In the genomic region with DNA sequence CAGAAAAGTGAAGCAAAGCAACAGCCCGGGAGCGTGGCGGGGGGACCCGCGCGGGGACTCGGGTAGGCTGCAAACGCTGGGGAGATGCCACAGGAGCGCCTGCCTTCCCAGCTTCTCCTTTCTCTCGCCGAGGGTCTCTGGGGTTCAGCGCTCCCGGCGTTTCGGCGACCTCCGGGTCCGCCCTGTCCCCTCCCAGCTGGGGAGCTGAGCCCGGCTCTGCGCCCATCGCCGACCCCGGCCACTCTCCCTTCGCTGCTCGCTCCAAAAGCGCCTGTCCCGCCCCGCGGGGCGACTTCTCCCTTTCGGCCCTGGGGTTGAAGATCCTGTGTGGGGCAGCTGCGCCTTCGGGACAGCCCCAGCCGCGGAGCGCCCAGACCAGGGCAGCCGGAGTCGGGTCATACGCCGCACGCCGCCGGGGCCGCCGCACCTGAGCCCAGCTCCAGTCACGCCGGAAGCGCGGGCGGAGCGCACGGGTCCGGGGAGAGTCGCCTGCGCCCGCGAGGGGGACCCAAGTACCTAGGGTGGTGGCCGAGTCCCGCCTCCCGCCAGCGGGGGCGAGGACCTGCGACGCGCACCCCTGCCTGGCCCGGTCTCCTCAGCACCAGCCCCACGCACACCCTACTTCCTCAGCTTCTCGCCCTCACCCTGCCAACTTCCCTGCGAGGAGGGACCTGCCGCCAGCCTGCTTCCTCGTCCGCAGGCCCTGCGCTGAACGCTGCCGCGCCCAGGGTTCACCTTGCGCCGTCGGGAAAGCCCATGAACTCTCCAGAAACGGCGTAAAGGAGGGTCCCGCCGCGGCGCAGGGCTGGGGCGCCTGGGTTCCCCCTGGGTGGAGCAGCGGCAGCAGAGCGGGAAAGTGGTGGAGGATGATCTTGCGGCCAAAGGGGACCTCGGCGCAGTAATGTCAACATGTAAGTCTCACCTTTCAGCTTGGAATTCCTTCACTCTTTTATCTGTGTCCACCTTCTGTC, we compare ENCODE assay signal across 1 cellular context.
TF ChIP-seq lines count a peak whose summit lies in the region.

Gene ADGRG6 (plus strand): TSS at position 587 of the 971 bp plus-strand sequence. CDS start 323 bp downstream, at position 910.

TF ChIP-seq in HepG2, 621 proteins besides CTCF, POLR2A, EP300 and RAD21 (continued from another document and continues in another):
- TF ChIP-seq, protein P1, sequence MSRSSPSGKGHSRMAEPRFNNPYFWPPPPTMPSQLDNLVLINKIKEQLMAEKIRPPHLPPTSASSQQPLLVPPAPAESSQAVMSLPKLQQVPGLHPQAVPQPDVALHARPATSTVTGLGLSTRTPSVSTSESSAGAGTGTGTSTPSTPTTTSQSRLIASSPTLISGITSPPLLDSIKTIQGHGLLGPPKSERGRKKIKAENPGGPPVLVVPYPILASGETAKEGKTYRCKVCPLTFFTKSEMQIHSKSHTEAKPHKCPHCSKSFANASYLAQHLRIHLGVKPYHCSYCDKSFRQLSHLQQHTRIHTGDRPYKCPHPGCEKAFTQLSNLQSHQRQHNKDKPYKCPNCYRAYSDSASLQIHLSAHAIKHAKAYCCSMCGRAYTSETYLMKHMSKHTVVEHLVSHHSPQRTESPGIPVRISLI (CRISPR knock-in tag; IDR thresholded peaks at IDR 0.05; ENCODE audit: borderline replicate concordance), result peak; percentile 76; the same call in 1 of the 2 replicates
- TF ChIP-seq ARNT2 (CRISPR knock-in tag; IDR thresholded peaks at IDR 0.05; ENCODE audit: low read depth) (peak; percentile 82; the same call in 1 of the 2 replicates), ESRRA (CRISPR knock-in tag; IDR thresholded peaks at IDR 0.05; ENCODE audit: low read depth) (peak; percentile 87), BCL6 (CRISPR knock-in tag; IDR thresholded peaks at IDR 0.05) (peak; percentile 71), SNAPC5 (CRISPR knock-in tag; IDR thresholded peaks at IDR 0.05; ENCODE audit: borderline replicate concordance) (no peak), SNRNP70 (IDR thresholded peaks at IDR 0.05; ENCODE audit: low read depth, low read length) (no peak), BATF2 (CRISPR knock-in tag; IDR thresholded peaks at IDR 0.05) (peak; percentile 94), ZNF33B (CRISPR knock-in tag; IDR thresholded peaks at IDR 0.05) (peak; percentile 96), GATA4 (IDR thresholded peaks at IDR 0.05; ENCODE audit: borderline replicate concordance, low read depth) (no peak; the same call in 1 of the 2 replicates), ZMAT5 (CRISPR knock-in tag; IDR thresholded peaks at IDR 0.05; ENCODE audit: borderline replicate concordance, low read depth) (no peak), TBX3 (IDR thresholded peaks at IDR 0.05; ENCODE audit: borderline replicate concordance) (no peak), CSRNP2 (CRISPR knock-in tag; conservative IDR thresholded peaks at IDR 0.05; ENCODE audit: low read depth) (0 out of 2 replicates have a peak, but pooled peaks have one; percentile 14), ARHGAP35 (CRISPR knock-in tag; IDR thresholded peaks at IDR 0.05; ENCODE audit: borderline replicate concordance) (peak; percentile 97; the same call in 1 of the 2 replicates), NPAS2 (CRISPR knock-in tag; IDR thresholded peaks at IDR 0.05; ENCODE audit: borderline replicate concordance) (no peak), ZKSCAN1 (IDR thresholded peaks at IDR 0.05; ENCODE audit: low read length) (no peak), ATF1 (CRISPR knock-in tag; IDR thresholded peaks at IDR 0.05) (no peak), JUND (CRISPR knock-in tag; IDR thresholded peaks at IDR 0.05) (peak; percentile 67; the same call in 1 of the 2 replicates), TAF15 (IDR thresholded peaks at IDR 0.05; ENCODE audit: low read depth, low read length, poor library complexity, severe bottlenecking) (peak; percentile 92), DPF2 (CRISPR knock-in tag; IDR thresholded peaks at IDR 0.05; ENCODE audit: borderline replicate concordance, low read depth) (no peak), KDM1A (CRISPR knock-in tag; IDR thresholded peaks at IDR 0.05) (no peak; the same call in 1 of the 2 replicates), ZNF317 (CRISPR knock-in tag; IDR thresholded peaks at IDR 0.05) (peak; percentile 93), ZSCAN5A (CRISPR knock-in tag; IDR thresholded peaks at IDR 0.05; ENCODE audit: borderline replicate concordance) (peak; percentile 97), MAZ (IDR thresholded peaks at IDR 0.05; ENCODE audit: borderline replicate concordance, low read depth, low read length) (peak; percentile 69; the same call in 1 of the 2 replicates), MAZ (CRISPR knock-in tag; IDR thresholded peaks at IDR 0.05; ENCODE audit: low read depth) (peak; percentile 94), ZNF703 (CRISPR knock-in tag; IDR thresholded peaks at IDR 0.05; ENCODE audit: borderline replicate concordance) (peak; percentile 98), ZNF776 (CRISPR knock-in tag; IDR thresholded peaks at IDR 0.05) (peak; percentile 99), MEF2D (CRISPR knock-in tag; IDR thresholded peaks at IDR 0.05) (no peak), FOXM1 (CRISPR knock-in tag; IDR thresholded peaks at IDR 0.05) (no peak; the same call in 1 of the 2 replicates), MTF2 (CRISPR knock-in tag; IDR thresholded peaks at IDR 0.05; ENCODE audit: borderline replicate concordance) (peak; percentile 97), ELF3 (CRISPR knock-in tag; IDR thresholded peaks at IDR 0.05) (peak; percentile 90), AKAP8 (CRISPR knock-in tag; IDR thresholded peaks at IDR 0.05) (peak; percentile 91)
- TF ChIP-seq, protein P2, sequence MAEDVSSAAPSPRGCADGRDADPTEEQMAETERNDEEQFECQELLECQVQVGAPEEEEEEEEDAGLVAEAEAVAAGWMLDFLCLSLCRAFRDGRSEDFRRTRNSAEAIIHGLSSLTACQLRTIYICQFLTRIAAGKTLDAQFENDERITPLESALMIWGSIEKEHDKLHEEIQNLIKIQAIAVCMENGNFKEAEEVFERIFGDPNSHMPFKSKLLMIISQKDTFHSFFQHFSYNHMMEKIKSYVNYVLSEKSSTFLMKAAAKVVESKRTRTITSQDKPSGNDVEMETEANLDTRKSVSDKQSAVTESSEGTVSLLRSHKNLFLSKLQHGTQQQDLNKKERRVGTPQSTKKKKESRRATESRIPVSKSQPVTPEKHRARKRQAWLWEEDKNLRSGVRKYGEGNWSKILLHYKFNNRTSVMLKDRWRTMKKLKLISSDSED (CRISPR knock-in tag; IDR thresholded peaks at IDR 0.05), result 0 out of 2 replicates have a peak, but pooled peaks have one; percentile 25
- TF ChIP-seq, protein P3, sequence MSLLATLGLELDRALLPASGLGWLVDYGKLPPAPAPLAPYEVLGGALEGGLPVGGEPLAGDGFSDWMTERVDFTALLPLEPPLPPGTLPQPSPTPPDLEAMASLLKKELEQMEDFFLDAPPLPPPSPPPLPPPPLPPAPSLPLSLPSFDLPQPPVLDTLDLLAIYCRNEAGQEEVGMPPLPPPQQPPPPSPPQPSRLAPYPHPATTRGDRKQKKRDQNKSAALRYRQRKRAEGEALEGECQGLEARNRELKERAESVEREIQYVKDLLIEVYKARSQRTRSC (CRISPR knock-in tag; IDR thresholded peaks at IDR 0.05; ENCODE audit: low read depth), result peak; percentile 28
- TF ChIP-seq, protein P4, sequence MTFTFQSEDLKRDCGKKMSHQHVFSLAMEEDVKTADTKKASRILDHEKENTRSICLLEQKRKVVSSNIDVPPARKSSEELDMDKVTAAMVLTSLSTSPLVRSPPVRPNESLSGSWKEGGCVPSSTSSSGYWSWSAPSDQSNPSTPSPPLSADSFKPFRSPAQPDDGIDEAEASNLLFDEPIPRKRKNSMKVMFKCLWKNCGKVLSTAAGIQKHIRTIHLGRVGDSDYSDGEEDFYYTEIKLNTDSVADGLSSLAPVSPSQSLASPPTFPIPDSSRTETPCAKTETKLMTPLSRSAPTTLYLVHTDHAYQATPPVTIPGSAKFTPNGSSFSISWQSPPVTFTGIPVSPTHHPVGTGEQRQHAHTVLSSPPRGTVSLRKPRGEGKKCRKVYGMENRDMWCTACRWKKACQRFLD (CRISPR knock-in tag; IDR thresholded peaks at IDR 0.05; ENCODE audit: borderline replicate concordance), result 0 out of 2 replicates have a peak, but pooled peaks have one; percentile 92
- TF ChIP-seq, protein P5, sequence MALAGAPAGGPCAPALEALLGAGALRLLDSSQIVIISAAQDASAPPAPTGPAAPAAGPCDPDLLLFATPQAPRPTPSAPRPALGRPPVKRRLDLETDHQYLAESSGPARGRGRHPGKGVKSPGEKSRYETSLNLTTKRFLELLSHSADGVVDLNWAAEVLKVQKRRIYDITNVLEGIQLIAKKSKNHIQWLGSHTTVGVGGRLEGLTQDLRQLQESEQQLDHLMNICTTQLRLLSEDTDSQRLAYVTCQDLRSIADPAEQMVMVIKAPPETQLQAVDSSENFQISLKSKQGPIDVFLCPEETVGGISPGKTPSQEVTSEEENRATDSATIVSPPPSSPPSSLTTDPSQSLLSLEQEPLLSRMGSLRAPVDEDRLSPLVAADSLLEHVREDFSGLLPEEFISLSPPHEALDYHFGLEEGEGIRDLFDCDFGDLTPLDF (CRISPR knock-in tag; IDR thresholded peaks at IDR 0.05), result peak; percentile 89
- TF ChIP-seq, protein P6, sequence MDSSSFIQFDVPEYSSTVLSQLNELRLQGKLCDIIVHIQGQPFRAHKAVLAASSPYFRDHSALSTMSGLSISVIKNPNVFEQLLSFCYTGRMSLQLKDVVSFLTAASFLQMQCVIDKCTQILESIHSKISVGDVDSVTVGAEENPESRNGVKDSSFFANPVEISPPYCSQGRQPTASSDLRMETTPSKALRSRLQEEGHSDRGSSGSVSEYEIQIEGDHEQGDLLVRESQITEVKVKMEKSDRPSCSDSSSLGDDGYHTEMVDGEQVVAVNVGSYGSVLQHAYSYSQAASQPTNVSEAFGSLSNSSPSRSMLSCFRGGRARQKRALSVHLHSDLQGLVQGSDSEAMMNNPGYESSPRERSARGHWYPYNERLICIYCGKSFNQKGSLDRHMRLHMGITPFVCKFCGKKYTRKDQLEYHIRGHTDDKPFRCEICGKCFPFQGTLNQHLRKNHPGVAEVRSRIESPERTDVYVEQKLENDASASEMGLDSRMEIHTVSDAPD (CRISPR knock-in tag; IDR thresholded peaks at IDR 0.05), result peak; percentile 92
- TF ChIP-seq, protein P7, sequence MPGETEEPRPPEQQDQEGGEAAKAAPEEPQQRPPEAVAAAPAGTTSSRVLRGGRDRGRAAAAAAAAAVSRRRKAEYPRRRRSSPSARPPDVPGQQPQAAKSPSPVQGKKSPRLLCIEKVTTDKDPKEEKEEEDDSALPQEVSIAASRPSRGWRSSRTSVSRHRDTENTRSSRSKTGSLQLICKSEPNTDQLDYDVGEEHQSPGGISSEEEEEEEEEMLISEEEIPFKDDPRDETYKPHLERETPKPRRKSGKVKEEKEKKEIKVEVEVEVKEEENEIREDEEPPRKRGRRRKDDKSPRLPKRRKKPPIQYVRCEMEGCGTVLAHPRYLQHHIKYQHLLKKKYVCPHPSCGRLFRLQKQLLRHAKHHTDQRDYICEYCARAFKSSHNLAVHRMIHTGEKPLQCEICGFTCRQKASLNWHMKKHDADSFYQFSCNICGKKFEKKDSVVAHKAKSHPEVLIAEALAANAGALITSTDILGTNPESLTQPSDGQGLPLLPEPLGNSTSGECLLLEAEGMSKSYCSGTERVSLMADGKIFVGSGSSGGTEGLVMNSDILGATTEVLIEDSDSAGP (CRISPR knock-in tag; IDR thresholded peaks at IDR 0.05; ENCODE audit: borderline replicate concordance), result peak; percentile 97
- TF ChIP-seq, protein P8, sequence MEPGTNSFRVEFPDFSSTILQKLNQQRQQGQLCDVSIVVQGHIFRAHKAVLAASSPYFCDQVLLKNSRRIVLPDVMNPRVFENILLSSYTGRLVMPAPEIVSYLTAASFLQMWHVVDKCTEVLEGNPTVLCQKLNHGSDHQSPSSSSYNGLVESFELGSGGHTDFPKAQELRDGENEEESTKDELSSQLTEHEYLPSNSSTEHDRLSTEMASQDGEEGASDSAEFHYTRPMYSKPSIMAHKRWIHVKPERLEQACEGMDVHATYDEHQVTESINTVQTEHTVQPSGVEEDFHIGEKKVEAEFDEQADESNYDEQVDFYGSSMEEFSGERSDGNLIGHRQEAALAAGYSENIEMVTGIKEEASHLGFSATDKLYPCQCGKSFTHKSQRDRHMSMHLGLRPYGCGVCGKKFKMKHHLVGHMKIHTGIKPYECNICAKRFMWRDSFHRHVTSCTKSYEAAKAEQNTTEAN (CRISPR knock-in tag; conservative IDR thresholded peaks at IDR 0.05), result no peak; the same call in 1 of the 2 replicates
